Comparison of ENCODE assay signal across 13 cellular contexts in the genomic region with DNA sequence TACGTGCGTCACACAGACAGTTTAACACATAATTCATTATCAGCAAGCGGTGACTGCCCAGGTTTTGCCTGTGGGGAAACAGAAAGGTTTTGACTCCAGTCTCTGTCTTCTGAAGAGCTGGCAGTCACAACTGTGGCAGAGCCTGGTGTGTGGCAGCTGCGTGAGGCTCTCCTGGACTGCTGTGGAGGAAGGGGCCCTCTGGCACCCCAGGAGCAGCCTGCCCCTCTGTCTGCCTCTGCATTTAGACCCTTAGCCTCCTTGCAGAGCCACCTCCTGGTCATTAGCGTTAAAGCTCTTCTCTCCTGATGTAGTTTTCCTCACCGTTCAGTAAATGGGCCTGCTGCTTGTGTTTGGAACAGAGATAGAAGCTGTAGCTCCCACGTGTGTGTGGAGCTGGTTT. TPM values are rescaled to one million over a fixed set of nuclear protein-coding genes. Genes with fewer than 3 reads are reported as not detected.
DNase-seq lines count a peak whose midpoint lies in the region; ATAC-seq, FAIRE-seq and TF ChIP-seq lines count a peak whose summit lies in the region.
"Had no signal": no experiment of that assay in that cellular context is flagged by ENCODE, and none has a peak within 500 bp of the region (broad histone marks: within the 10 kb centered on the region; RNA-seq: fewer than 3 reads in every experiment).

No MANE protein-coding gene starts in this region.

- no peak overlapping the region for H2BK5ac ChIP-seq in H1 (ENCODE audit: low read depth, low read length)

- H4K8ac ChIP-seq in H1 (ENCODE audit: extremely low read depth, insufficient read depth, low read length) = no peak overlapping the region

- no peak for TF ChIP-seq POLR2A in H1 (IDR thresholded peaks at IDR 0.05; ENCODE audit: control extremely low read depth in 1 of 2, low read depth in 2 of 2, low read length in 2 of 2)

- H3K79me2 ChIP-seq in H1 (ENCODE audit: control insufficient read depth in 1 of 2, insufficient read depth in 2 of 2, low read length in 2 of 2) = peaks cover 2 to 3% of the 10 kb centered on the region in 2 experiments; a peak in 2 of 4 replicates

- no peaks in the 10 kb centered on the region for H3K27me3 Mint-ChIP-seq in activated T-cell treated with anti-CD3 and anti-CD28 coated beads, Interleukin-2, amount 50 U/mL, for 72 hours (ENCODE audit: low read depth)
- no peaks in the 10 kb centered on the region for H3K27me3 Mint-ChIP-seq in activated T-cell treated with anti-CD3 and anti-CD28 coated beads, Interleukin-2, amount 50 U/mL, for 4 hours (ENCODE audit: low read depth)
- H3K27me3 Mint-ChIP-seq: activated naive CD4-positive, alpha-beta T cell treated with anti-CD3 and anti-CD28 coated beads, Interleukin-2, amount 10 ng/mL, durations not matched to agents 7 days and 5 days had no signal

- no peak overlapping the region for H3K14ac ChIP-seq in H1 (ENCODE audit: insufficient read length)

- H2BK15ac ChIP-seq in H1 (ENCODE audit: low read length) = no peak overlapping the region

- H4K20me1 ChIP-seq in H1 (replicated peaks in 1 of 2; ENCODE audit: control insufficient read depth in 1 of 2, insufficient read depth in 2 of 2, low read length in 2 of 2) = peaks cover 6 to 12% of the 10 kb centered on the region in 2 experiments

- ATAC-seq in activated T-cell treated with anti-CD3 and anti-CD28 coated beads, Interleukin-2, amount 50 U/mL, for 72 hours (replicated peaks in 1 of 2) = no peak
- no peak for ATAC-seq in activated T-cell treated with anti-CD3 and anti-CD28 coated beads, Interleukin-2, amount 50 U/mL, for 4 hours
- ATAC-seq in HG03521 (IDR thresholded peaks at IDR 0.05; ENCODE audit: unreplicated experiment) = no peak
- ATAC-seq: left lung had no signal

- no peaks in the 10 kb centered on the region; a peak in 2 of 7 replicates for H3K27me3 ChIP-seq in H1 (replicated peaks in 1 of 4; ENCODE audit: control insufficient read depth in 3 of 4, extremely low read depth in 1 of 4, insufficient read depth in 3 of 4, low read length in 3 of 4)
- H3K27me3 ChIP-seq: BLaER1 treated with 17β-estradiol and CSF1 and Interleukin-3, amounts not matched to agents 10 nM and 100 nM; left lung had no signal

- POLR2A ChIA-PET in H1 (lab: Charles Lee; ENCODE audit: partially characterized antibody) = interaction anchor here (1.2 to 2.0 kb wide), 4 partner anchors 9 to 30 kb away, joined by 3 to 5 read pairs (median 4); a partner anchor contains a TSS

- H3K27ac ChIP-seq in H1 (ENCODE audit: low read depth, low read length) = no peak overlapping the region
- H3K27ac ChIP-seq: BLaER1 treated with 17β-estradiol and CSF1 and Interleukin-3, amounts not matched to agents 10 nM and 100 nM; left lung had no signal

- no peak for TF ChIP-seq EP300 in H1 (IDR thresholded peaks at IDR 0.05; ENCODE audit: borderline replicate concordance in 1 of 2, low read depth in 2 of 2, low read length in 2 of 2)

- CTCF ChIA-PET in H1 (lab: Charles Lee; ENCODE audit: partially characterized antibody) = interaction anchor here (0.6 to 3.8 kb wide), 25 partner anchors 8 to 528 kb away, joined by 3 to 35 read pairs (median 4); a partner anchor contains a TSS

- peaks cover 13% of the 10 kb centered on the region; the same call in 1 of the 2 replicates for H3K79me1 ChIP-seq in H1 (ENCODE audit: low read depth, low read length)

- H2BK12ac ChIP-seq in H1 (ENCODE audit: low read depth, low read length) = no peak overlapping the region

- H3K4me2 ChIP-seq in H1 (ENCODE audit: insufficient read depth in 1 of 2, low read depth in 2 of 2, low read length in 2 of 2) = no peak overlapping the region
- H3K4me2 ChIP-seq: BLaER1 treated with 17β-estradiol and CSF1 and Interleukin-3, amounts not matched to agents 10 nM and 100 nM had no signal

- H3K9me3 Mint-ChIP-seq in activated T-cell treated with anti-CD3 and anti-CD28 coated beads, Interleukin-2, amount 50 U/mL, for 72 hours = no peaks in the 10 kb centered on the region
- no peaks in the 10 kb centered on the region for H3K9me3 Mint-ChIP-seq in activated T-cell treated with anti-CD3 and anti-CD28 coated beads, Interleukin-2, amount 50 U/mL, for 4 hours
- H3K9me3 Mint-ChIP-seq: activated naive CD4-positive, alpha-beta T cell treated with anti-CD3 and anti-CD28 coated beads, Interleukin-2, amount 10 ng/mL, durations not matched to agents 7 days and 5 days had no signal

- H3K36me3 ChIP-seq in H1 (ENCODE audit: control insufficient read depth in 2 of 4, insufficient read depth in 4 of 4, low read length in 3 of 4) = peaks cover 0 to 3% (median under 1%) of the 10 kb centered on the region in 4 experiments; a peak in 2 of 8 replicates

- H2AK5ac ChIP-seq in H1 (ENCODE audit: low read depth, low read length) = no peak overlapping the region

- FAIRE-seq in H1 (lab: Jason Lieb, UNC) = peak; percentile 24

- H3K4ac ChIP-seq in H1 (replicated peaks; ENCODE audit: insufficient read length, low read depth, low read length) = no peak overlapping the region

- no peak overlapping the region for H3K4me3 ChIP-seq in H1 (ENCODE audit: extremely low read depth in 1 of 4, insufficient read depth in 2 of 4, low read depth in 3 of 4, low read length in 4 of 4)
- no peak overlapping the region for H3K4me3 ChIP-seq in retinal pigment epithelial cell (ENCODE audit: low read length)
- H3K4me3 ChIP-seq: BLaER1 treated with 17β-estradiol and CSF1 and Interleukin-3, amounts not matched to agents 10 nM and 100 nM; left lung had no signal

- H2BK20ac ChIP-seq in H1 (ENCODE audit: low read length) = no peak overlapping the region

- peak overlapping the region; percentile 46 for H3K27ac Mint-ChIP-seq in activated T-cell treated with anti-CD3 and anti-CD28 coated beads, Interleukin-2, amount 50 U/mL, for 72 hours
- H3K27ac Mint-ChIP-seq: activated naive CD4-positive, alpha-beta T cell treated with anti-CD3 and anti-CD28 coated beads, Interleukin-2, amount 10 ng/mL, durations not matched to agents 7 days and 5 days had no signal

- no peak overlapping the region for H3K9ac ChIP-seq in H1 (replicated peaks in 1 of 4; ENCODE audit: extremely low read depth in 1 of 4, low read depth in 3 of 4, low read length in 3 of 4)

- H3K4me3 Mint-ChIP-seq in activated T-cell treated with anti-CD3 and anti-CD28 coated beads, Interleukin-2, amount 50 U/mL, for 72 hours = no peak overlapping the region
- H3K4me3 Mint-ChIP-seq in activated T-cell treated with anti-CD3 and anti-CD28 coated beads, Interleukin-2, amount 50 U/mL, for 4 hours = no peak overlapping the region
- H3K4me3 Mint-ChIP-seq: activated naive CD4-positive, alpha-beta T cell treated with anti-CD3 and anti-CD28 coated beads, Interleukin-2, amount 10 ng/mL, durations not matched to agents 7 days and 5 days had no signal

- no peak overlapping the region for H3K23ac ChIP-seq in H1 (ENCODE audit: insufficient read length)

- no peak overlapping the region for H4K5ac ChIP-seq in H1 (ENCODE audit: insufficient read length, low read depth, low read length)

- H3K9me3 ChIP-seq in H1 (ENCODE audit: insufficient read depth in 2 of 2, low read depth in 1 of 2, low read length in 1 of 2) = peaks cover 7 to 13% of the 10 kb centered on the region in 2 experiments; a peak in 3 of 4 replicates

- no peak overlapping the region for H2BK120ac ChIP-seq in H1 (replicated peaks; ENCODE audit: low read depth, low read length)

- WGBS in H1 (ENCODE audit: extremely low coverage in 1 of 2, insufficient coverage in 1 of 2, insufficient read length in 1 of 2, insufficient replicate concordance in 2 of 2, low coverage in 1 of 2, low lambda C conversion rate in 2 of 2, missing lambda C conversion rate in 1 of 2), 2 experiments = 73% methylated on average over 7 of the region's 7 CpGs; no CpG with 5 or more reads in 1 of the 2 experiments

- peak; percentile 25 to 48; a peak in 3 of 4 replicates for TF ChIP-seq RAD21 in H1 (IDR thresholded peaks at IDR 0.05 in 1 of 2, conservative IDR thresholded peaks at IDR 0.05 in 1 of 2; ENCODE audit: low read depth in 2 of 2, low read length in 2 of 2)

- no peak overlapping the region for H3K56ac ChIP-seq in H1 (replicated peaks; ENCODE audit: insufficient read length, low read depth, low read length)

- no peaks in the 10 kb centered on the region for H3K23me2 ChIP-seq in H1 (ENCODE audit: low read depth, low read length)

- no peak overlapping the region for H3K18ac ChIP-seq in H1 (ENCODE audit: extremely low read depth, low read length)

- DNase-seq in activated T-cell treated with anti-CD3 and anti-CD28 coated beads, Interleukin-2, amount 50 U/mL, for 72 hours = no peak
- DNase-seq in activated T-cell treated with anti-CD3 and anti-CD28 coated beads, Interleukin-2, amount 50 U/mL, for 4 hours = no peak
- DNase-seq in NCI-H82 treated with DMSO at 0.1 percent for 48 hours (lab: John Stamatoyannopoulos, UW; ENCODE audit: unreplicated experiment) (peak; percentile 20), H1 (ENCODE audit: low read depth in 1 of 2, low spot score in 2 of 2) (no peak), retinal pigment epithelial cell (ENCODE audit: low read depth) (no peak), NCI-H748 treated with DMSO at 0.1 percent for 48 hours (lab: John Stamatoyannopoulos, UW) (no peak), pons (ENCODE audit: low spot score) (no peak)
- DNase-seq: activated naive CD4-positive, alpha-beta T cell treated with anti-CD3 and anti-CD28 coated beads, Interleukin-2, amount 10 ng/mL, durations not matched to agents 7 days and 5 days; GOT3; left lung; NCI-H2081 had no signal

- no peak overlapping the region for H2AFZ ChIP-seq in H1 (ENCODE audit: low read length)

- H3K36me3 Mint-ChIP-seq in activated T-cell treated with anti-CD3 and anti-CD28 coated beads, Interleukin-2, amount 50 U/mL, for 72 hours (ENCODE audit: insufficient read depth in 2 of 2) = peaks cover 2% of the 10 kb centered on the region in 2 donors
- peaks cover 4% of the 10 kb centered on the region for H3K36me3 Mint-ChIP-seq in activated T-cell treated with anti-CD3 and anti-CD28 coated beads, Interleukin-2, amount 50 U/mL, for 4 hours (ENCODE audit: insufficient read depth)

- peaks cover 0 to 2% (median 0%) of the 10 kb centered on the region in 4 experiments; a peak in 1 of 7 replicates for H3K4me1 ChIP-seq in H1 (replicated peaks in 1 of 4; ENCODE audit: control insufficient read depth in 3 of 4, insufficient read depth in 4 of 4, low read length in 3 of 4)

- H3K4me1 Mint-ChIP-seq in activated T-cell treated with anti-CD3 and anti-CD28 coated beads, Interleukin-2, amount 50 U/mL, for 72 hours (ENCODE audit: low read depth) = peaks cover 26% of the 10 kb centered on the region
- peaks cover 8% of the 10 kb centered on the region for H3K4me1 Mint-ChIP-seq in activated T-cell treated with anti-CD3 and anti-CD28 coated beads, Interleukin-2, amount 50 U/mL, for 4 hours (ENCODE audit: low read depth)
- H3K4me1 Mint-ChIP-seq: activated naive CD4-positive, alpha-beta T cell treated with anti-CD3 and anti-CD28 coated beads, Interleukin-2, amount 10 ng/mL, durations not matched to agents 7 days and 5 days had no signal

- no peak overlapping the region for H4K91ac ChIP-seq in H1 (replicated peaks; ENCODE audit: insufficient read length, low read length)

- TF ChIP-seq CTCF in H1 (IDR thresholded peaks at IDR 0.05; ENCODE audit: control extremely low read depth in 1 of 3, insufficient read depth in 1 of 3, low read depth in 1 of 3, low read length in 3 of 3) (peak; percentile 20 to 67 (median 54)), retinal pigment epithelial cell (conservative IDR thresholded peaks at IDR 0.05; ENCODE audit: low read depth, low read length) (peak; percentile 57)

RNA-seq across cellular contexts. Expression of a gene that starts 10.9 kb away (rescaled TPM):
- 10 to 100 TPM; 15.0 to 15.3 TPM for total RNA-seq in activated T-cell treated with anti-CD3 and anti-CD28 coated beads, Interleukin-2, amount 50 U/mL, for 72 hours
- 10 to 100 TPM; 13.4 to 15.7 (median 14.6) TPM for total RNA-seq in activated T-cell treated with anti-CD3 and anti-CD28 coated beads, Interleukin-2, amount 50 U/mL, for 4 hours
- 15.6 and 17.8 TPM in 2 replicates for total RNA-seq in H1 (2021; fragmentation: NEBNext Ultra II Directional; extraction: Animal tissue kit (Norgen Biotek cat#: 25700))
- 13.9 and 18.6 TPM in 2 replicates for polyA plus RNA-seq in H1 (2011; rRNA removed)
- 14.4 TPM for polyA plus RNA-seq in H1 (2011; cell fraction: cytosol; rRNA removed)
- polyA plus RNA-seq in H1 (2011; cell fraction: nucleus; rRNA removed) = 23.9 TPM
- polyA plus RNA-seq in H1 (2012, experiment 1 of 2) = 11.4 to 19.2 TPM (median 15.6 TPM) in 4 replicates
- 13.6 TPM for polyA plus RNA-seq in H1 (2012, experiment 2 of 2)
- 11.3 TPM for polyA plus RNA-seq in H1 (2013, experiment 1 of 2)
- polyA plus RNA-seq in H1 (2013, experiment 2 of 2) = 11.7 TPM
- 5.9 and 6.8 TPM in 2 replicates for polyA minus RNA-seq in H1 (2011; rRNA and poly(A)+ RNA removed)
- polyA minus RNA-seq in H1 (2011; cell fraction: cytosol; rRNA and poly(A)+ RNA removed) = 8.4 TPM
- 8.9 TPM for polyA minus RNA-seq in H1 (2011; cell fraction: nucleus; rRNA and poly(A)+ RNA removed)

RNA-seq across cellular contexts. Expression of a gene that starts 30.0 kb away (rescaled TPM):
- under 1 TPM; 0.49 to 0.72 TPM for total RNA-seq in activated T-cell treated with anti-CD3 and anti-CD28 coated beads, Interleukin-2, amount 50 U/mL, for 72 hours
- under 1 TPM; 0.40 to 0.71 (median 0.49) TPM for total RNA-seq in activated T-cell treated with anti-CD3 and anti-CD28 coated beads, Interleukin-2, amount 50 U/mL, for 4 hours
- 10.2 and 11.4 TPM in 2 replicates for total RNA-seq in H1 (2021; fragmentation: NEBNext Ultra II Directional; extraction: Animal tissue kit (Norgen Biotek cat#: 25700))
- polyA plus RNA-seq in H1 (2011; rRNA removed) = 15.8 and 28.4 TPM in 2 replicates
- 19.7 TPM for polyA plus RNA-seq in H1 (2011; cell fraction: cytosol; rRNA removed)
- 21.8 TPM for polyA plus RNA-seq in H1 (2011; cell fraction: nucleus; rRNA removed)
- polyA plus RNA-seq in H1 (2012, experiment 1 of 2) = 4.8 to 11.4 TPM (median 10.2 TPM) in 4 replicates
- 8.5 TPM for polyA plus RNA-seq in H1 (2012, experiment 2 of 2)
- 12.3 TPM for polyA plus RNA-seq in H1 (2013, experiment 1 of 2)
- 11.2 TPM for polyA plus RNA-seq in H1 (2013, experiment 2 of 2)
- polyA minus RNA-seq in H1 (2011; rRNA and poly(A)+ RNA removed) = 1.4 and 1.8 TPM in 2 replicates
- 12.0 TPM for polyA minus RNA-seq in H1 (2011; cell fraction: cytosol; rRNA and poly(A)+ RNA removed)
- 10.3 TPM for polyA minus RNA-seq in H1 (2011; cell fraction: nucleus; rRNA and poly(A)+ RNA removed)

RNA-seq across cellular contexts. Expression of a gene that starts 31.0 kb away (rescaled TPM):
- 10 to 100 TPM; 18.2 to 22.4 TPM for total RNA-seq in activated T-cell treated with anti-CD3 and anti-CD28 coated beads, Interleukin-2, amount 50 U/mL, for 72 hours
- 10 to 100 TPM; 45.0 to 47.8 (median 46.1) TPM for total RNA-seq in activated T-cell treated with anti-CD3 and anti-CD28 coated beads, Interleukin-2, amount 50 U/mL, for 4 hours
- 34.2 and 36.0 TPM in 2 replicates for total RNA-seq in H1 (2021; fragmentation: NEBNext Ultra II Directional; extraction: Animal tissue kit (Norgen Biotek cat#: 25700))
- polyA plus RNA-seq in H1 (2011; rRNA removed) = 49.2 and 80.4 TPM in 2 replicates
- 56.8 TPM for polyA plus RNA-seq in H1 (2011; cell fraction: cytosol; rRNA removed)
- polyA plus RNA-seq in H1 (2011; cell fraction: nucleus; rRNA removed) = 283 TPM
- 20.8 to 38.5 TPM (median 33.9 TPM) in 4 replicates for polyA plus RNA-seq in H1 (2012, experiment 1 of 2)
- 26.0 TPM for polyA plus RNA-seq in H1 (2012, experiment 2 of 2)
- 24.1 TPM for polyA plus RNA-seq in H1 (2013, experiment 1 of 2)
- 22.7 TPM for polyA plus RNA-seq in H1 (2013, experiment 2 of 2)
- 30.5 and 36.4 TPM in 2 replicates for polyA minus RNA-seq in H1 (2011; rRNA and poly(A)+ RNA removed)
- 24.4 TPM for polyA minus RNA-seq in H1 (2011; cell fraction: cytosol; rRNA and poly(A)+ RNA removed)
- 73.6 TPM for polyA minus RNA-seq in H1 (2011; cell fraction: nucleus; rRNA and poly(A)+ RNA removed)

RNA-seq across cellular contexts. Expression of a gene that starts 34.0 kb away (rescaled TPM):
- total RNA-seq in activated T-cell treated with anti-CD3 and anti-CD28 coated beads, Interleukin-2, amount 50 U/mL, for 72 hours = 1 to 10 TPM; 1.4 TPM
- total RNA-seq in activated T-cell treated with anti-CD3 and anti-CD28 coated beads, Interleukin-2, amount 50 U/mL, for 4 hours = under 1 TPM; 0.13 to 0.18 (median 0.16) TPM
- total RNA-seq in H1 (2021; fragmentation: NEBNext Ultra II Directional; extraction: Animal tissue kit (Norgen Biotek cat#: 25700)) = 0.75 and 0.76 TPM in 2 replicates
- 0.60 and 0.72 TPM in 2 replicates for polyA plus RNA-seq in H1 (2011; rRNA removed)
- 0.78 TPM for polyA plus RNA-seq in H1 (2011; cell fraction: cytosol; rRNA removed)
- 1.7 TPM for polyA plus RNA-seq in H1 (2011; cell fraction: nucleus; rRNA removed)
- 0.56 to 0.72 TPM (median 0.63 TPM) in 4 replicates for polyA plus RNA-seq in H1 (2012, experiment 1 of 2)
- 0.76 TPM for polyA plus RNA-seq in H1 (2012, experiment 2 of 2)
- polyA plus RNA-seq in H1 (2013, experiment 1 of 2) = 0.26 TPM
- polyA plus RNA-seq in H1 (2013, experiment 2 of 2) = 0.33 TPM
- 0.09 and 0.20 TPM in 2 replicates for polyA minus RNA-seq in H1 (2011; rRNA and poly(A)+ RNA removed)
- polyA minus RNA-seq in H1 (2011; cell fraction: cytosol; rRNA and poly(A)+ RNA removed) = not detected
- polyA minus RNA-seq in H1 (2011; cell fraction: nucleus; rRNA and poly(A)+ RNA removed) = 1.5 TPM

RNA-seq across cellular contexts. Expression of a gene that starts 35.3 kb away (rescaled TPM):
- 10 to 100 TPM; 55.4 to 57.4 TPM for total RNA-seq in activated T-cell treated with anti-CD3 and anti-CD28 coated beads, Interleukin-2, amount 50 U/mL, for 72 hours
- total RNA-seq in activated T-cell treated with anti-CD3 and anti-CD28 coated beads, Interleukin-2, amount 50 U/mL, for 4 hours = 100 to 1,000 TPM; 132 to 174 (median 159) TPM
- total RNA-seq in H1 (2021; fragmentation: NEBNext Ultra II Directional; extraction: Animal tissue kit (Norgen Biotek cat#: 25700)) = 100 and 108 TPM in 2 replicates
- polyA plus RNA-seq in H1 (2011; rRNA removed) = 186 and 203 TPM in 2 replicates
- polyA plus RNA-seq in H1 (2011; cell fraction: cytosol; rRNA removed) = 162 TPM
- 223 TPM for polyA plus RNA-seq in H1 (2011; cell fraction: nucleus; rRNA removed)
- 71.0 to 114 TPM (median 105 TPM) in 4 replicates for polyA plus RNA-seq in H1 (2012, experiment 1 of 2)
- 145 TPM for polyA plus RNA-seq in H1 (2012, experiment 2 of 2)
- 85.9 TPM for polyA plus RNA-seq in H1 (2013, experiment 1 of 2)
- 90.7 TPM for polyA plus RNA-seq in H1 (2013, experiment 2 of 2)
- 17.4 and 18.7 TPM in 2 replicates for polyA minus RNA-seq in H1 (2011; rRNA and poly(A)+ RNA removed)
- polyA minus RNA-seq in H1 (2011; cell fraction: cytosol; rRNA and poly(A)+ RNA removed) = 64.4 TPM
- polyA minus RNA-seq in H1 (2011; cell fraction: nucleus; rRNA and poly(A)+ RNA removed) = 71.6 TPM
